In genomic region chr15:32718082-32718821, GRCh38 we compare ENCODE assay signal across 9 cellular contexts. TPM values are rescaled to one million over a fixed set of nuclear protein-coding genes. Genes with fewer than 3 reads are reported as not detected.
DNase-seq lines count a peak whose midpoint lies in the region; ATAC-seq and TF ChIP-seq lines count a peak whose summit lies in the region.
"Had no signal": no experiment of that assay in that cellular context is flagged by ENCODE, and none has a peak within 500 bp of the region (broad histone marks: within the 10 kb centered on the region; RNA-seq: fewer than 3 reads in every experiment).

No MANE protein-coding gene starts in this region.

- peak overlapping the region in 3 of 8 donors; percentile 4 to 69 (median 68) for H3K4me3 Mint-ChIP-seq in CD4-positive, alpha-beta memory T cell

- peaks cover 64% of the 10 kb centered on the region for H3K27me3 ChIP-seq in RWPE2 (ENCODE audit: insufficient read depth, poor library complexity, severe bottlenecking)
- H3K27me3 ChIP-seq in psoas muscle (ENCODE audit: insufficient read depth in 3 of 3, low read length in 2 of 3): peaks cover 5 to 76% (median 8%) of the 10 kb centered on the region in 3 donors
- H3K27me3 ChIP-seq in CD4-positive, alpha-beta memory T cell (ENCODE audit: insufficient read depth, low read length): peaks cover 6% of the 10 kb centered on the region

- H3K9me3 Mint-ChIP-seq in CD4-positive, alpha-beta memory T cell: peaks cover 0 to 5% (median 0%) of the 10 kb centered on the region in 8 donors

- no peak overlapping the region for H3K27ac Mint-ChIP-seq in CD4-positive, alpha-beta memory T cell

- H3K4me1 Mint-ChIP-seq in CD4-positive, alpha-beta memory T cell: peaks cover 8 to 29% (median 12%) of the 10 kb centered on the region in 4 donors

- H3K27ac ChIP-seq in RWPE2 (ENCODE audit: poor library complexity, severe bottlenecking): no peak overlapping the region
- no peak overlapping the region for H3K27ac ChIP-seq in psoas muscle
- H3K27ac ChIP-seq in CD4-positive, alpha-beta memory T cell (ENCODE audit: low read depth, low read length): no peak overlapping the region

- 1 to 2% (median 1%) methylated on average over 50 to 79 of the region's 79 CpGs for WGBS in psoas muscle, 3 donors

- CTCF ChIA-PET in CD4-positive, alpha-beta memory T cell (lab: Charles Lee; ENCODE audit: partially characterized antibody): no interaction called here

- intact Hi-C loops in psoas muscle (cut with DNase I): no loop called here
- intact Hi-C loops in CD4-positive, alpha-beta memory T cell (cut with micrococcal nuclease): no loop called here

- H3K36me3 Mint-ChIP-seq in CD4-positive, alpha-beta memory T cell: no peaks in the 10 kb centered on the region

- H3K9me3 ChIP-seq in RWPE2 (ENCODE audit: severe bottlenecking): no peaks in the 10 kb centered on the region
- H3K9me3 ChIP-seq in psoas muscle: no peaks in the 10 kb centered on the region
- no peaks in the 10 kb centered on the region for H3K9me3 ChIP-seq in CD4-positive, alpha-beta memory T cell (ENCODE audit: control insufficient read depth in 1 of 2, low read length in 2 of 2)

- ATAC-seq in RWPE2 (ENCODE audit: low read depth) (peak; percentile 43), psoas muscle (no peak)

- DNase-seq in DMS53 treated with DMSO at 0.1 percent for 48 hours (lab: John Stamatoyannopoulos, UW; ENCODE audit: unreplicated experiment) (peak; percentile 9), RWPE2 (ENCODE audit: low spot score) (peak; percentile 69), fibroblast of pulmonary artery (ENCODE audit: low read depth) (no peak), psoas muscle (no peak), NCI-H226 (no peak), NCI-H510A treated with DMSO at 0.1 percent for 48 hours (lab: John Stamatoyannopoulos, UW) (no peak), SW 1271 (lab: John Stamatoyannopoulos, UW) (no peak)
- DNase-seq in CD4-positive, alpha-beta memory T cell: no peak

- H3K4me3 ChIP-seq in RWPE2 (ENCODE audit: severe bottlenecking) (peak overlapping the region; percentile 28), fibroblast of pulmonary artery (replicated peaks; ENCODE audit: low read depth, low read length) (peak overlapping the region; percentile 51), psoas muscle (peak overlapping the region; percentile 52)
- H3K4me3 ChIP-seq in CD4-positive, alpha-beta memory T cell (ENCODE audit: low read length in 2 of 2): no peak overlapping the region

- POLR2A ChIA-PET in CD4-positive, alpha-beta memory T cell (lab: Charles Lee; ENCODE audit: partially characterized antibody): no interaction called here

- no peaks in the 10 kb centered on the region for H3K4me1 ChIP-seq in RWPE2 (ENCODE audit: insufficient read depth, poor library complexity, severe bottlenecking)
- peaks cover 4% of the 10 kb centered on the region for H3K4me1 ChIP-seq in psoas muscle
- peaks cover 9% of the 10 kb centered on the region for H3K4me1 ChIP-seq in CD4-positive, alpha-beta memory T cell (ENCODE audit: insufficient read depth, low read length)

- H3K36me3 ChIP-seq in RWPE2 (ENCODE audit: low read depth) (no peaks in the 10 kb centered on the region), psoas muscle (ENCODE audit: insufficient read depth in 1 of 2, low read depth in 1 of 2) (no peaks in the 10 kb centered on the region)
- no peaks in the 10 kb centered on the region for H3K36me3 ChIP-seq in CD4-positive, alpha-beta memory T cell (ENCODE audit: insufficient read depth, low read length)

- no peak for TF ChIP-seq CTCF in RWPE2 (IDR thresholded peaks at IDR 0.05; ENCODE audit: poor library complexity, severe bottlenecking)
- TF ChIP-seq CTCF in fibroblast of pulmonary artery (IDR thresholded peaks at IDR 0.05; ENCODE audit: low read length, missing control alignments): no peak
- no peak for TF ChIP-seq CTCF in psoas muscle (IDR thresholded peaks at IDR 0.05)

- peaks cover 38 to 54% of the 10 kb centered on the region in 2 donors for H3K27me3 Mint-ChIP-seq in CD4-positive, alpha-beta memory T cell

RNA-seq across cellular contexts. Expression of gene GREM1, which starts 0.4 kb away (rescaled TPM):
- 1 to 10 TPM in 3 of 4 donors, under 1 TPM in 1; 0.60 to 4.5 (median 1.7) TPM for total RNA-seq in psoas muscle
- polyA plus RNA-seq in psoas muscle: 1 to 10 TPM in 1 of 3 donors, under 1 TPM in 2; 0.09 to 3.4 (median 0.68) TPM
- total RNA-seq in CD4-positive, alpha-beta memory T cell: not detected
- polyA plus RNA-seq in CD4-positive, alpha-beta memory T cell: not detected
- total RNA-seq: NCI-H460 had no signal

Comparison
In these comparisons a context has a peak if more than half of its experiments do, and no peak if none do; other contexts are left out.
1. DNase-seq: peak in DMS53 treated with DMSO at 0.1 percent for 48 hours (single experiment) and RWPE2 (single experiment); none in fibroblast of pulmonary artery (single experiment), psoas muscle (0 of 2), NCI-H226 (single experiment), CD4-positive, alpha-beta memory T cell (0 of 5), NCI-H510A treated with DMSO at 0.1 percent for 48 hours (single experiment) and SW 1271 (0 of 2).
2. H3K4me3 ChIP-seq: peak in RWPE2 (single experiment), fibroblast of pulmonary artery (single experiment) and psoas muscle (single experiment); none in CD4-positive, alpha-beta memory T cell (0 of 2).